ENCODE assay signal across 14 cellular contexts in genomic region chr19:56106397-56106849, GRCh38. TPM values are rescaled to one million over a fixed set of nuclear protein-coding genes. Genes with fewer than 3 reads are reported as not detected.
DNase-seq lines count a peak whose midpoint lies in the region; ATAC-seq, FAIRE-seq and TF ChIP-seq lines count a peak whose summit lies in the region.
"Had no signal": no experiment of that assay in that cellular context is flagged by ENCODE, and none has a peak within 500 bp of the region (broad histone marks: within the 10 kb centered on the region; RNA-seq: fewer than 3 reads in every experiment).

No MANE protein-coding gene starts in this region.

- no peak overlapping the region for H2AFZ ChIP-seq in H9 (ENCODE audit: low read length)

- no peak overlapping the region for H2BK12ac ChIP-seq in H9 (ENCODE audit: insufficient read length, low read depth, low read length)

- no peak overlapping the region for H4K8ac ChIP-seq in H9 (replicated peaks; ENCODE audit: insufficient read length, low read depth, low read length)

- H3K27me3 Mint-ChIP-seq in H9 (ENCODE audit: low read depth), result no peaks in the 10 kb centered on the region
- no peaks in the 10 kb centered on the region for H3K27me3 Mint-ChIP-seq in activated T-helper 17 cell treated with anti-CD3 and anti-CD28 coated beads, Interleukin-2, amount 50 U/mL, for 72 hours
- H3K27me3 Mint-ChIP-seq: CD4-positive, CD25-positive, alpha-beta regulatory T cell had no signal

- H3K4me3 ChIP-seq in lower lobe of right lung, result no peak overlapping the region
- no peak overlapping the region for H3K4me3 ChIP-seq in small intestine (ENCODE audit: low read depth in 1 of 2, low read length in 2 of 2)
- H3K4me3 ChIP-seq: SJSA1 had no signal

- no peak for ATAC-seq in activated T-helper 17 cell treated with anti-CD3 and anti-CD28 coated beads, Interleukin-2, amount 50 U/mL, for 72 hours (replicated peaks)
- ATAC-seq in lower lobe of right lung, result no peak
- ATAC-seq in GM21367 (IDR thresholded peaks at IDR 0.05; ENCODE audit: unreplicated experiment), result no peak

- H3K18ac ChIP-seq in H9 (ENCODE audit: insufficient read length, low read depth, low read length), result peak overlapping the region; percentile 66

- H2BK120ac ChIP-seq in H9 (ENCODE audit: low read depth, low read length, poor library complexity, severe bottlenecking), result no peak overlapping the region

- H3K9me3 Mint-ChIP-seq in H9, result no peaks in the 10 kb centered on the region
- H3K9me3 Mint-ChIP-seq in activated T-helper 17 cell treated with anti-CD3 and anti-CD28 coated beads, Interleukin-2, amount 50 U/mL, for 72 hours, result no peaks in the 10 kb centered on the region

- H2BK15ac ChIP-seq in H9 (ENCODE audit: low read depth, low read length), result no peak overlapping the region

- peak overlapping the region in 1 of 2 experiments; percentile 38; a peak in 1 of 5 replicates for H3K4me3 Mint-ChIP-seq in H9
- H3K4me3 Mint-ChIP-seq in activated T-helper 17 cell treated with anti-CD3 and anti-CD28 coated beads, Interleukin-2, amount 50 U/mL, for 72 hours, result peak overlapping the region; percentile 39

- H3K36me3 Mint-ChIP-seq in H9 (ENCODE audit: insufficient read depth in 1 of 3, low read depth in 3 of 3), result peaks cover 6 to 22% (median 13%) of the 10 kb centered on the region in 3 experiments
- peaks cover 12% of the 10 kb centered on the region for H3K36me3 Mint-ChIP-seq in activated T-helper 17 cell treated with anti-CD3 and anti-CD28 coated beads, Interleukin-2, amount 50 U/mL, for 72 hours (ENCODE audit: low read depth)

- no peak for FAIRE-seq in small intestine (lab: Jason Lieb, UNC)
- no peak for FAIRE-seq in D721Med (lab: Jason Lieb, UNC)
- FAIRE-seq: H54 had no signal

- peaks cover 46% of the 10 kb centered on the region; the same call in 1 of the 2 replicates for H3K79me2 ChIP-seq in H9 (ENCODE audit: insufficient read depth, low read length)

- intact Hi-C loops in lower lobe of right lung (cut with DNase I), result no loop called here

- no peak overlapping the region for H3K4ac ChIP-seq in H9 (ENCODE audit: low read depth, low read length)

- no CpG with 5 or more reads among the region's 27 CpGs for WGBS in H9 (ENCODE audit: extremely low coverage, insufficient read length, low lambda C conversion rate)
- WGBS in small intestine, 3 donors, result 65 to 85% (median 73%) methylated on average over 27 of the region's 27 CpGs

- H3T11ph ChIP-seq in H9 (ENCODE audit: low read length), result no peak overlapping the region

- H3K4me2 ChIP-seq in H9 (ENCODE audit: insufficient read depth, insufficient read length, low read length), result no peak overlapping the region

- no peak overlapping the region for H3K9ac ChIP-seq in H9 (ENCODE audit: extremely low read depth, insufficient read length, low read length)

- H3K4me1 Mint-ChIP-seq in H9, result peaks cover 40 to 53% of the 10 kb centered on the region in 2 experiments
- H3K4me1 Mint-ChIP-seq in activated T-helper 17 cell treated with anti-CD3 and anti-CD28 coated beads, Interleukin-2, amount 50 U/mL, for 72 hours, result peaks cover 4% of the 10 kb centered on the region

- no peaks in the 10 kb centered on the region for H3K9me3 ChIP-seq in H9 (ENCODE audit: control insufficient read depth, low read depth, low read length)
- H3K9me3 ChIP-seq in lower lobe of right lung, result no peaks in the 10 kb centered on the region
- no peaks in the 10 kb centered on the region for H3K9me3 ChIP-seq in small intestine (ENCODE audit: control insufficient read depth, low read depth)

- H3K4me1 ChIP-seq in H9 (ENCODE audit: insufficient read depth, low read length) (peaks cover 6% of the 10 kb centered on the region; the same call in 1 of the 2 replicates), lower lobe of right lung (peaks cover 53% of the 10 kb centered on the region), small intestine (ENCODE audit: control insufficient read depth in 2 of 2, insufficient read depth in 1 of 2, low read depth in 1 of 2, low read length in 1 of 2) (peaks cover 1 to 21% of the 10 kb centered on the region in 2 donors)
- H3K4me1 ChIP-seq: SJSA1 had no signal

- no peak overlapping the region for H3K14ac ChIP-seq in H9 (ENCODE audit: insufficient read depth, low read length)

- H3K23me2 ChIP-seq in H9 (ENCODE audit: insufficient read length, low read depth, low read length, poor library complexity, severe bottlenecking), result no peaks in the 10 kb centered on the region

- H3K79me1 ChIP-seq in H9 (ENCODE audit: insufficient read depth, low read depth, low read length, poor library complexity, severe bottlenecking), result no peaks in the 10 kb centered on the region

- H4K91ac ChIP-seq in H9 (ENCODE audit: insufficient read length, low read depth, low read length), result no peak overlapping the region

- TF ChIP-seq CTCF in H9 (conservative IDR thresholded peaks at IDR 0.05), result no peak
- no peak for TF ChIP-seq CTCF in lower lobe of right lung (IDR thresholded peaks at IDR 0.05)
- TF ChIP-seq CTCF in D721Med (IDR thresholded peaks at IDR 0.05; ENCODE audit: insufficient read depth, missing control alignments), result no peak

- no peak overlapping the region for H3K56ac ChIP-seq in H9 (ENCODE audit: insufficient read length, low read depth, low read length)

- no peak overlapping the region for H2AK5ac ChIP-seq in H9 (ENCODE audit: insufficient read length, low read length)

- H4K5ac ChIP-seq in H9 (ENCODE audit: insufficient read length, low read depth, low read length), result no peak overlapping the region

- H3K27me3 ChIP-seq in H9 (ENCODE audit: insufficient read depth, low read length) (no peaks in the 10 kb centered on the region), lower lobe of right lung (ENCODE audit: low read depth) (no peaks in the 10 kb centered on the region), small intestine (ENCODE audit: control insufficient read depth in 2 of 2, insufficient read depth in 2 of 2, low read length in 2 of 2) (no peaks in the 10 kb centered on the region)
- H3K27me3 ChIP-seq: SJSA1 had no signal

- no peak overlapping the region for H2BK20ac ChIP-seq in H9 (ENCODE audit: low read depth, low read length, poor library complexity, severe bottlenecking)

- no peak for DNase-seq in H9
- DNase-seq in lower lobe of right lung, result peak; percentile 56
- DNase-seq in small intestine, result peak; percentile 20
- no peak for DNase-seq in D721Med (ENCODE audit: insufficient read length, low spot score)
- DNase-seq in NCI-H1092 treated with DMSO at 0.1 percent for 48 hours (lab: John Stamatoyannopoulos, UW), result no peak
- DNase-seq: CD4-positive, CD25-positive, alpha-beta regulatory T cell; GDM1; MM.1S; NCI-H2171 treated with DMSO at 0.1 percent for 48 hours; stimulated activated CD4-positive, alpha-beta T cell treated with anti-CD3 and anti-CD28 coated beads, Interleukin-2, amount 100 ng/mL, for 24 hours had no signal

- H4K20me1 ChIP-seq in H9 (ENCODE audit: control insufficient read depth, insufficient read depth, insufficient read length), result peaks cover 3% of the 10 kb centered on the region

- H3K27ac Mint-ChIP-seq in H9, result peak overlapping the region; percentile 11 to 91 (median 88); a peak in 4 of 7 replicates
- no peak overlapping the region for H3K27ac Mint-ChIP-seq in activated T-helper 17 cell treated with anti-CD3 and anti-CD28 coated beads, Interleukin-2, amount 50 U/mL, for 72 hours

- H2BK5ac ChIP-seq in H9 (ENCODE audit: insufficient read length, low read length), result no peak overlapping the region

- peaks cover 19% of the 10 kb centered on the region for H3K36me3 ChIP-seq in lower lobe of right lung
- H3K36me3 ChIP-seq in small intestine (ENCODE audit: control insufficient read depth in 2 of 2, insufficient read depth in 2 of 2, low read length in 2 of 2), result peaks cover 6 to 7% of the 10 kb centered on the region in 2 donors

- no peak overlapping the region for H3K23ac ChIP-seq in H9 (ENCODE audit: insufficient read length, low read depth, low read length)

- H3K27ac ChIP-seq in H9 (ENCODE audit: insufficient read length, low read depth, low read length) (no peak overlapping the region), lower lobe of right lung (no peak overlapping the region), small intestine (ENCODE audit: low read depth in 1 of 2, low read length in 1 of 2) (no peak overlapping the region)
- H3K27ac ChIP-seq: SJSA1 had no signal

RNA-seq across cellular contexts. Expression of gene ZNF787, which starts 14.7 kb away (rescaled TPM):
- total RNA-seq in H9 (2021), result 54.6 and 55.8 TPM in 2 replicates
- total RNA-seq in activated T-helper 17 cell treated with anti-CD3 and anti-CD28 coated beads, Interleukin-2, amount 50 U/mL, for 72 hours, result 10 to 100 TPM; 27.8 to 33.2 TPM
- 32.4 TPM for total RNA-seq in lower lobe of right lung
- 10 to 100 TPM; 29.9 to 34.9 (median 30.2) TPM for polyA plus RNA-seq in small intestine

RNA-seq across cellular contexts. Expression of gene ZNF444, which starts 34.7 kb away (rescaled TPM):
- total RNA-seq in H9 (2021), result 48.8 and 49.7 TPM in 2 replicates
- 10 to 100 TPM; 22.8 to 29.2 TPM for total RNA-seq in activated T-helper 17 cell treated with anti-CD3 and anti-CD28 coated beads, Interleukin-2, amount 50 U/mL, for 72 hours
- total RNA-seq in lower lobe of right lung, result 38.7 TPM
- polyA plus RNA-seq in small intestine, result 10 to 100 TPM; 20.1 to 25.9 (median 24.6) TPM

Comparison
In these comparisons a context has a peak if more than half of its experiments do, and no peak if none do; other contexts are left out.
1. DNase-seq: peak in lower lobe of right lung (single experiment) and small intestine (single experiment); none in H9 (single experiment), D721Med (single experiment) and NCI-H1092 treated with DMSO at 0.1 percent for 48 hours (single experiment).